Comparison of ENCODE assay signal across 22 cellular contexts in the genomic region with DNA sequence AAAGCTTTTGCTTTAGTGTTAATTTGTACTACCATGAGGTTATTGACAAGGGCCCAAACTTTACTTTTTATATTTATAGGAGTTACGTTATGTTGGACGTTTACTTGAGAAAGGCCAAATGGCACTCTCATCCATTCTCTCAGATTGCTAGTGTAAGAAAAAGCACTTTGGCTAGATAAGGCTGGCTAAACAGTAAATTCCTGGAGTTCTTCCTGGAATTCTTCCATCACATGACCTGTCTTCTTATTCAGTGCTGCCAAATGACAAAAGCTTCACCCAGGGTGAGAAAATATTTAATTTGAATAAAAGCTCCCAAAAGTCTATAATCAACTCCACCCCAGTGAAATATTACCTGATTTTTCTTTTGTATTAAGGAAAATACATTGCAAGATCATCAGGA.
"Had no signal": no experiment of that assay in that cellular context is flagged by ENCODE, and none has a peak within 500 bp of the region (broad histone marks: within the 10 kb centered on the region; RNA-seq: fewer than 3 reads in every experiment).

No MANE protein-coding gene starts in this region.

- ATAC-seq: activated CD8-positive, alpha-beta memory T cell treated with anti-CD3 and anti-CD28 coated beads, Interleukin-2, amount 10 ng/mL, durations not matched to agents 7 days and 5 days; activated CD8-positive, alpha-beta T cell treated with anti-CD3 and anti-CD28 coated beads for 36 hours; body of pancreas; heart left ventricle; left cardiac atrium; lower lobe of right lung; natural killer cell; right cardiac atrium; stimulated activated naive CD8-positive, alpha-beta T cell treated with anti-CD3 and anti-CD28 coated beads, Interleukin-15, Interleukin-2, amounts not matched to agents 100 U/mL and 50 U/mL, for 24 hours; upper lobe of right lung had no signal

- H3K27ac Mint-ChIP-seq: activated CD4-positive, alpha-beta T cell treated with anti-CD3 and anti-CD28 coated beads, Interleukin-2, amount 10 ng/mL, durations not matched to agents 24 days and 14 days; activated CD8-positive, alpha-beta memory T cell treated with anti-CD3 and anti-CD28 coated beads, Interleukin-2, amount 10 ng/mL, durations not matched to agents 7 days and 5 days; activated CD8-positive, alpha-beta T cell treated with anti-CD3 and anti-CD28 coated beads for 36 hours; activated naive CD4-positive, alpha-beta T cell treated with anti-CD3 and anti-CD28 coated beads, Interleukin-2, amount 10 ng/mL, durations not matched to agents 7 days and 5 days; natural killer cell; T-helper 1 cell treated with Interleukin-12 subunit alpha and Interleukin-12 subunit beta and Interleukin-4 antibody, amounts not matched to agents 30 μg/mL and 1 μg/mL, for 36 hours had no signal

- H3K4me1 ChIP-seq: body of pancreas, heart left ventricle, lower lobe of right lung, parathyroid adenoma, upper lobe of right lung had no signal

- H3K9me3 ChIP-seq: body of pancreas, heart left ventricle, lower lobe of right lung, upper lobe of right lung had no signal

- H3K4me1 Mint-ChIP-seq: activated CD4-positive, alpha-beta T cell treated with anti-CD3 and anti-CD28 coated beads, Interleukin-2, amount 10 ng/mL, durations not matched to agents 24 days and 14 days; activated CD8-positive, alpha-beta memory T cell treated with anti-CD3 and anti-CD28 coated beads, Interleukin-2, amount 10 ng/mL, durations not matched to agents 7 days and 5 days; activated naive CD4-positive, alpha-beta T cell treated with anti-CD3 and anti-CD28 coated beads, Interleukin-2, amount 10 ng/mL, durations not matched to agents 7 days and 5 days; natural killer cell had no signal

- H3K36me3 ChIP-seq: heart left ventricle, lower lobe of right lung, upper lobe of right lung had no signal

- H3K36me3 Mint-ChIP-seq: activated CD8-positive, alpha-beta memory T cell treated with anti-CD3 and anti-CD28 coated beads, Interleukin-2, amount 10 ng/mL, durations not matched to agents 7 days and 5 days; activated naive CD4-positive, alpha-beta T cell treated with anti-CD3 and anti-CD28 coated beads, Interleukin-2, amount 10 ng/mL, durations not matched to agents 7 days and 5 days; natural killer cell had no signal

- H3K27me3 ChIP-seq: body of pancreas, heart left ventricle, upper lobe of right lung had no signal

- H3K4me3 ChIP-seq: body of pancreas, heart left ventricle, lower lobe of right lung, upper lobe of right lung had no signal

- H3K27me3 Mint-ChIP-seq: activated CD4-positive, alpha-beta T cell treated with anti-CD3 and anti-CD28 coated beads, Interleukin-2, amount 10 ng/mL, durations not matched to agents 24 days and 14 days; activated CD8-positive, alpha-beta memory T cell treated with anti-CD3 and anti-CD28 coated beads, Interleukin-2, amount 10 ng/mL, durations not matched to agents 7 days and 5 days; activated CD8-positive, alpha-beta T cell treated with anti-CD3 and anti-CD28 coated beads for 36 hours; activated naive CD4-positive, alpha-beta T cell treated with anti-CD3 and anti-CD28 coated beads, Interleukin-2, amount 10 ng/mL, durations not matched to agents 7 days and 5 days had no signal

- H3K9ac ChIP-seq: parathyroid adenoma had no signal

- DNase-seq: activated CD4-positive, alpha-beta T cell treated with anti-CD3 and anti-CD28 coated beads, Interleukin-2, amount 10 ng/mL, durations not matched to agents 24 days and 14 days; activated CD8-positive, alpha-beta memory T cell treated with anti-CD3 and anti-CD28 coated beads, Interleukin-2, amount 10 ng/mL, durations not matched to agents 7 days and 5 days; activated CD8-positive, alpha-beta T cell treated with anti-CD3 and anti-CD28 coated beads for 36 hours; activated effector memory CD4-positive, alpha-beta T cell treated with anti-CD3 and anti-CD28 coated beads, Interleukin-2, amount 50 U/mL, for 16 hours; activated naive CD4-positive, alpha-beta T cell treated with anti-CD3 and anti-CD28 coated beads, Interleukin-2, amount 10 ng/mL, durations not matched to agents 7 days and 5 days; activated T-cell treated with anti-CD3 and anti-CD28 coated beads for 4 hours; amygdala; body of pancreas; heart left ventricle; left cardiac atrium; lower lobe of right lung; midbrain; natural killer cell; nucleus accumbens; right cardiac atrium; stimulated activated CD4-positive, alpha-beta T cell treated with anti-CD3 and anti-CD28 coated beads, Interleukin-12 subunit alpha, Interleukin-12 subunit beta, amount 100 ng/mL, for 4 hours; stimulated activated CD4-positive, alpha-beta T cell treated with anti-CD3 and anti-CD28 coated beads, Interleukin-4, amount 100 ng/mL, for 4 hours; stimulated activated naive CD8-positive, alpha-beta T cell treated with anti-CD3 and anti-CD28 coated beads, Interleukin-15, Interleukin-2, amounts not matched to agents 100 U/mL and 50 U/mL, for 24 hours; upper lobe of right lung had no signal

- H3K79me2 ChIP-seq: parathyroid adenoma had no signal

- H3K4me3 Mint-ChIP-seq: activated CD4-positive, alpha-beta T cell treated with anti-CD3 and anti-CD28 coated beads, Interleukin-2, amount 10 ng/mL, durations not matched to agents 24 days and 14 days; activated CD8-positive, alpha-beta memory T cell treated with anti-CD3 and anti-CD28 coated beads, Interleukin-2, amount 10 ng/mL, durations not matched to agents 7 days and 5 days; activated CD8-positive, alpha-beta T cell treated with anti-CD3 and anti-CD28 coated beads for 36 hours; activated naive CD4-positive, alpha-beta T cell treated with anti-CD3 and anti-CD28 coated beads, Interleukin-2, amount 10 ng/mL, durations not matched to agents 7 days and 5 days; natural killer cell; T-helper 1 cell treated with Interleukin-12 subunit alpha and Interleukin-12 subunit beta and Interleukin-4 antibody, amounts not matched to agents 30 μg/mL and 1 μg/mL, for 36 hours had no signal

- H3K9me3 Mint-ChIP-seq: activated CD4-positive, alpha-beta T cell treated with anti-CD3 and anti-CD28 coated beads, Interleukin-2, amount 10 ng/mL, durations not matched to agents 24 days and 14 days; activated CD8-positive, alpha-beta T cell treated with anti-CD3 and anti-CD28 coated beads for 36 hours; activated naive CD4-positive, alpha-beta T cell treated with anti-CD3 and anti-CD28 coated beads, Interleukin-2, amount 10 ng/mL, durations not matched to agents 7 days and 5 days; T-helper 1 cell treated with Interleukin-12 subunit alpha and Interleukin-12 subunit beta and Interleukin-4 antibody, amounts not matched to agents 30 μg/mL and 1 μg/mL, for 36 hours had no signal

- H3K27ac ChIP-seq: body of pancreas, epithelial cell of prostate, heart left ventricle, lower lobe of right lung, parathyroid adenoma, upper lobe of right lung had no signal
